28 cellular contexts compared by ENCODE assay signal in the genomic region with DNA sequence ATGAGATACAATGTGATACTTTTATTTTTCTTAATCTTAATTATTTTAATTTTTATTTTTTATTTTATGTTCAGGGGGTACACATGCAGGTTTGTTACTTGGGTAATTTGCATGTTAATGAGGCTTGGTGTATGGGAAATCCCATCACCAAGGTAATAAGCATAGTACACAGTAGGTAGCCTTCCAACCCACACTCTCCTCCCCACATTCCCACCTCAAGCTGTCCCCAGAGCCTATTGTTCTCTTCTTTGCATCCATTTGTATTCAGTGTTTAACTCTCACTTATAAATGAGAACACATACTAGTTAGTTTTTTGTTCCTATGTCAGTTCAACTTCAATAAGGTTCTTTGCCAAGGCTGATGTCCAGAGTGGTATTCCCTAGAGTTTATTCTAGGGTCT.
"Had no signal": no experiment of that assay in that cellular context is flagged by ENCODE, and none has a peak within 500 bp of the region (broad histone marks: within the 10 kb centered on the region; RNA-seq: fewer than 3 reads in every experiment).

No MANE protein-coding gene starts in this region.

- ATAC-seq: activated CD8-positive, alpha-beta T cell treated with anti-CD3 and anti-CD28 coated beads, Interleukin-2, amount 10 ng/mL, durations not matched to agents 7 days and 5 days; activated naive CD4-positive, alpha-beta T cell treated with anti-CD3 and anti-CD28 coated beads, Interleukin-2, amount 50 U/mL, for 72 hours; activated T-cell treated with anti-CD3 and anti-CD28 coated beads, Interleukin-2, amount 50 U/mL, for 72 hours; esophagus mucosa had no signal

- H3K36me3 ChIP-seq: ascending aorta, breast epithelium, cardiac muscle cell had no signal

- H3K4me3 Mint-ChIP-seq: activated CD4-positive, alpha-beta memory T cell treated with anti-CD3 and anti-CD28 coated beads for 36 hours; activated CD8-positive, alpha-beta T cell treated with anti-CD3 and anti-CD28 coated beads, Interleukin-2, amount 10 ng/mL, durations not matched to agents 7 days and 5 days; activated naive CD4-positive, alpha-beta T cell treated with anti-CD3 and anti-CD28 coated beads, Interleukin-2, amount 10 ng/mL, durations not matched to agents 7 days and 5 days; activated naive CD8-positive, alpha-beta T cell treated with anti-CD3 and anti-CD28 coated beads, Interleukin-2, amount 10 ng/mL, durations not matched to agents 7 days and 5 days; activated T-cell treated with anti-CD3 and anti-CD28 coated beads, Interleukin-2, amount 50 U/mL, for 24 hours; activated T-cell treated with anti-CD3 and anti-CD28 coated beads, Interleukin-2, amount 50 U/mL, for 72 hours; brain; dendritic cell treated with granulocyte-macrophage colony-stimulating factor and Interleukin-4, amounts not matched to agents 40 ng/mL and 50 ng/mL, for 4 days; endodermal cell had no signal

- H3K9me3 Mint-ChIP-seq: activated CD4-positive, alpha-beta memory T cell treated with anti-CD3 and anti-CD28 coated beads for 36 hours; brain; endodermal cell had no signal

- H3K4me3 ChIP-seq: ascending aorta, breast epithelium, cardiac muscle cell, coronary artery, dorsolateral prefrontal cortex had no signal

- H3K36me3 Mint-ChIP-seq: activated CD4-positive, alpha-beta memory T cell treated with anti-CD3 and anti-CD28 coated beads for 36 hours; activated naive CD4-positive, alpha-beta T cell treated with anti-CD3 and anti-CD28 coated beads, Interleukin-2, amount 10 ng/mL, durations not matched to agents 7 days and 5 days; activated naive CD4-positive, alpha-beta T cell treated with anti-CD3 and anti-CD28 coated beads, Interleukin-2, amount 50 U/mL, for 72 hours; activated naive CD8-positive, alpha-beta T cell treated with anti-CD3 and anti-CD28 coated beads, Interleukin-2, amount 10 ng/mL, durations not matched to agents 7 days and 5 days; brain had no signal

- H3K4me1 Mint-ChIP-seq: activated naive CD4-positive, alpha-beta T cell treated with anti-CD3 and anti-CD28 coated beads, Interleukin-2, amount 10 ng/mL, durations not matched to agents 7 days and 5 days; activated naive CD8-positive, alpha-beta T cell treated with anti-CD3 and anti-CD28 coated beads, Interleukin-2, amount 10 ng/mL, durations not matched to agents 7 days and 5 days; brain; endodermal cell had no signal

- H3K9me3 ChIP-seq: ascending aorta, breast epithelium had no signal

- H3K4me1 ChIP-seq: ascending aorta, breast epithelium had no signal

- DNase-seq: activated CD4-positive, alpha-beta memory T cell treated with anti-CD3 and anti-CD28 coated beads for 36 hours; activated CD4-positive, alpha-beta T cell treated with anti-CD3 and anti-CD28 coated beads for 1 hour; activated CD4-positive, alpha-beta T cell treated with anti-CD3 and anti-CD28 coated beads for 48 hours; activated CD8-positive, alpha-beta memory T cell treated with anti-CD3 and anti-CD28 coated beads, Interleukin-2, amount 50 U/mL, for 48 hours; activated CD8-positive, alpha-beta T cell treated with anti-CD3 and anti-CD28 coated beads, Interleukin-2, amount 10 ng/mL, durations not matched to agents 7 days and 5 days; activated gamma-delta T cell; activated naive CD4-positive, alpha-beta T cell; activated naive CD4-positive, alpha-beta T cell treated with anti-CD3 and anti-CD28 coated beads, Interleukin-2, amount 10 ng/mL, durations not matched to agents 7 days and 5 days; activated naive CD8-positive, alpha-beta T cell treated with anti-CD3 and anti-CD28 coated beads, Interleukin-2, amount 10 ng/mL, durations not matched to agents 7 days and 5 days; activated T-cell treated with anti-CD3 and anti-CD28 coated beads for 4 hours; activated T-cell treated with anti-CD3 and anti-CD28 coated beads, Interleukin-2, amount 50 U/mL, for 24 hours; activated T-cell treated with anti-CD3 and anti-CD28 coated beads, Interleukin-2, amount 50 U/mL, for 72 hours; central memory CD4-positive, alpha-beta T cell; cerebellar nuclear complex; dorsolateral prefrontal cortex; effector memory CD4-positive, alpha-beta T cell; endodermal cell; foreskin fibroblast; head of caudate nucleus; T-helper 2 cell had no signal

- H3K27ac ChIP-seq: ascending aorta, breast epithelium, cardiac muscle cell, coronary artery, dorsolateral prefrontal cortex had no signal

- H3K27me3 Mint-ChIP-seq: activated CD4-positive, alpha-beta memory T cell treated with anti-CD3 and anti-CD28 coated beads for 36 hours; activated naive CD4-positive, alpha-beta T cell treated with anti-CD3 and anti-CD28 coated beads, Interleukin-2, amount 10 ng/mL, durations not matched to agents 7 days and 5 days; activated naive CD8-positive, alpha-beta T cell treated with anti-CD3 and anti-CD28 coated beads, Interleukin-2, amount 10 ng/mL, durations not matched to agents 7 days and 5 days; activated T-cell treated with anti-CD3 and anti-CD28 coated beads, Interleukin-2, amount 50 U/mL, for 24 hours; dendritic cell treated with granulocyte-macrophage colony-stimulating factor and Interleukin-4, amounts not matched to agents 40 ng/mL and 50 ng/mL, for 4 days had no signal

- H3K27me3 ChIP-seq: ascending aorta, breast epithelium, cardiac muscle cell, dorsolateral prefrontal cortex had no signal

- H3K27ac Mint-ChIP-seq: activated CD4-positive, alpha-beta memory T cell treated with anti-CD3 and anti-CD28 coated beads for 36 hours; activated CD8-positive, alpha-beta T cell treated with anti-CD3 and anti-CD28 coated beads, Interleukin-2, amount 10 ng/mL, durations not matched to agents 7 days and 5 days; activated naive CD4-positive, alpha-beta T cell treated with anti-CD3 and anti-CD28 coated beads, Interleukin-2, amount 10 ng/mL, durations not matched to agents 7 days and 5 days; activated naive CD4-positive, alpha-beta T cell treated with anti-CD3 and anti-CD28 coated beads, Interleukin-2, amount 50 U/mL, for 72 hours; activated naive CD8-positive, alpha-beta T cell treated with anti-CD3 and anti-CD28 coated beads, Interleukin-2, amount 10 ng/mL, durations not matched to agents 7 days and 5 days; activated T-cell treated with anti-CD3 and anti-CD28 coated beads, Interleukin-2, amount 50 U/mL, for 24 hours; activated T-cell treated with anti-CD3 and anti-CD28 coated beads, Interleukin-2, amount 50 U/mL, for 72 hours; brain; dendritic cell treated with granulocyte-macrophage colony-stimulating factor and Interleukin-4, amounts not matched to agents 40 ng/mL and 50 ng/mL, for 4 days; endodermal cell had no signal
